In genomic region chr4:99356992-99357391, GRCh38 we compare ENCODE assay signal across 18 cellular contexts. TPM values are rescaled to one million over a fixed set of nuclear protein-coding genes. Genes with fewer than 3 reads are reported as not detected.
DNase-seq lines count a peak whose midpoint lies in the region; ATAC-seq, FAIRE-seq and TF ChIP-seq lines count a peak whose summit lies in the region.
"Had no signal": no experiment of that assay in that cellular context is flagged by ENCODE, and none has a peak within 500 bp of the region (broad histone marks: within the 10 kb centered on the region; RNA-seq: fewer than 3 reads in every experiment).

No MANE protein-coding gene starts in this region.

- no peaks in the 10 kb centered on the region for H3K4me1 ChIP-seq in GM12878 (ENCODE audit: control insufficient read depth, insufficient read depth, low read length)
- H3K4me1 ChIP-seq in GM23248 (ENCODE audit: insufficient read depth) = peaks cover 9% of the 10 kb centered on the region; the same call in 1 of the 2 replicates
- H3K4me1 ChIP-seq: adrenal gland had no signal

- BruUV-seq in GM12878 (replicated peaks; lab: Mats Ljungman, UMichigan) = no TSS peak

- POLR2A ChIA-PET in GM12878 (lab: Charles Lee) = no interaction called here

- ATAC-seq in GM19025 (IDR thresholded peaks at IDR 0.05; ENCODE audit: low read depth, unreplicated experiment) (peak; percentile 76), GM21515 (IDR thresholded peaks at IDR 0.05; ENCODE audit: unreplicated experiment) (peak; percentile 68), HG03066 (IDR thresholded peaks at IDR 0.05; ENCODE audit: low read depth, unreplicated experiment) (peak; percentile 69), GM12878 (peak; percentile 77)
- ATAC-seq: natural killer cell treated with Interleukin-12 subunit alpha and Interleukin-12 subunit beta and Interleukin-15 and Interleukin-18, amount 100 ng/mL, for 72 hours had no signal

- 0% methylated on average over 1 of the region's 1 CpG for WGBS in GM12878 (ENCODE audit: insufficient coverage, insufficient replicate concordance, low lambda C conversion rate, missing lambda C conversion rate)
- 53 to 59% methylated on average over 1 of the region's 1 CpG for WGBS in GM23248 (ENCODE audit: low coverage in 1 of 2, low lambda C conversion rate in 2 of 2, missing lambda C conversion rate in 2 of 2), 2 experiments

- TF ChIP-seq CTCF in GM12878 (IDR thresholded peaks at IDR 0.05 in 2 of 3, conservative IDR thresholded peaks at IDR 0.05 in 1 of 3; ENCODE audit: control insufficient read depth in 2 of 3, extremely low read depth in 1 of 3, insufficient read depth in 1 of 3, low read depth in 3 of 3, low read length in 3 of 3) (no peak), osteocyte (IDR thresholded peaks at IDR 0.05) (no peak)

- H3F3A ChIP-seq in GM23248 (ENCODE audit: insufficient read depth) = no peaks in the 10 kb centered on the region

- no peak overlapping the region for H3K27ac Mint-ChIP-seq in osteocyte (ENCODE audit: unreplicated experiment)
- H3K27ac Mint-ChIP-seq: natural killer cell treated with Interleukin-12 subunit alpha and Interleukin-12 subunit beta and Interleukin-15 and Interleukin-18, amount 100 ng/mL, for 72 hours had no signal

- no peak overlapping the region for H3K4me3 Mint-ChIP-seq in osteocyte (ENCODE audit: unreplicated experiment)

- H3K9me2 ChIP-seq in GM23248 (ENCODE audit: insufficient read depth) = no peaks in the 10 kb centered on the region

- H4K20me1 ChIP-seq in GM12878 (ENCODE audit: control insufficient read depth, insufficient read depth) = no peaks in the 10 kb centered on the region
- H4K20me1 ChIP-seq in GM23248 (ENCODE audit: insufficient read depth) = no peaks in the 10 kb centered on the region
- H4K20me1 ChIP-seq: BLaER1 treated with 17β-estradiol and CSF1 and Interleukin-3, amounts not matched to agents 10 nM and 100 nM had no signal

- in situ Hi-C loops in GM12878 (cut with MboI) (no loop called here), GM23248 (cut with MboI) (no loop called here)

- H3K4me3 ChIP-seq in GM12878 (no peak overlapping the region), GM23248 (no peak overlapping the region)
- H3K4me3 ChIP-seq: adrenal gland; BLaER1 treated with 17β-estradiol and CSF1 and Interleukin-3, amounts not matched to agents 10 nM and 100 nM; testis had no signal

- DNase-seq in GM12878 (ENCODE audit: low read depth, low spot score) (no peak), osteocyte (ENCODE audit: extremely low spot score, unreplicated experiment) (no peak), GM23248 (no peak), NCI-H2171 (lab: John Stamatoyannopoulos, UW) (no peak)
- no peak for DNase-seq in activated CD4-positive, alpha-beta T cell treated with anti-CD3 and anti-CD28 coated beads for 1 hour
- DNase-seq: activated CD4-positive, alpha-beta T cell treated with anti-CD3 and anti-CD28 coated beads, Interleukin-2, amount 50 U/mL, for 1 hour; adrenal gland; foreskin melanocyte; NCI-H446 treated with DMSO at 0.1 percent for 48 hours; T-helper 9 cell; testis had no signal

- no peaks in the 10 kb centered on the region for H3K27me3 ChIP-seq in GM12878 (replicated peaks in 1 of 2; ENCODE audit: control insufficient read depth in 2 of 2, insufficient read depth in 2 of 2, low read length in 1 of 2)
- H3K27me3 ChIP-seq in GM23248 (replicated peaks; ENCODE audit: insufficient read depth) = no peaks in the 10 kb centered on the region
- H3K27me3 ChIP-seq: adrenal gland; BLaER1 treated with 17β-estradiol and CSF1 and Interleukin-3, amounts not matched to agents 10 nM and 100 nM; testis had no signal

- H3K27ac ChIP-seq in GM12878 (ENCODE audit: control insufficient read depth, insufficient read depth) (no peak overlapping the region), GM23248 (no peak overlapping the region)
- H3K27ac ChIP-seq: adrenal gland; BLaER1 treated with 17β-estradiol and CSF1 and Interleukin-3, amounts not matched to agents 10 nM and 100 nM; testis had no signal

- H3K4me1 Mint-ChIP-seq in osteocyte (ENCODE audit: unreplicated experiment) = peaks cover 2% of the 10 kb centered on the region

- no peaks in the 10 kb centered on the region for H3K27me3 Mint-ChIP-seq in osteocyte (ENCODE audit: unreplicated experiment)

- H3K79me2 ChIP-seq in GM12878 (ENCODE audit: control insufficient read depth, insufficient read depth, low read length) (no peaks in the 10 kb centered on the region), GM23248 (ENCODE audit: insufficient read depth) (no peaks in the 10 kb centered on the region)

- RAD21 ChIA-PET in GM12878 (lab: Charles Lee; ENCODE audit: unreplicated experiment) = interaction anchor here (1.4 kb wide), 1 partner anchor 47 kb away, joined by 4 read pairs; no protein-coding TSS in a partner anchor

- no peak for FAIRE-seq in GM12878 (lab: Jason Lieb, UNC)

- H3K36me3 Mint-ChIP-seq in osteocyte (ENCODE audit: unreplicated experiment) = no peaks in the 10 kb centered on the region
- H3K36me3 Mint-ChIP-seq: natural killer cell treated with Interleukin-12 subunit alpha and Interleukin-12 subunit beta and Interleukin-15 and Interleukin-18, amount 100 ng/mL, for 72 hours had no signal

- no peak overlapping the region for H3K4me2 ChIP-seq in GM12878 (ENCODE audit: control insufficient read depth, insufficient read depth)
- no peak overlapping the region for H3K4me2 ChIP-seq in GM23248 (ENCODE audit: unreplicated experiment)
- H3K4me2 ChIP-seq: BLaER1 treated with 17β-estradiol and CSF1 and Interleukin-3, amounts not matched to agents 10 nM and 100 nM had no signal

- SMC1A ChIA-PET in GM12878 (lab: Charles Lee; ENCODE audit: uncharacterized antibody, unreplicated experiment) = interaction anchor here (0.8 kb wide), 1 partner anchor 11 kb away, joined by 3 read pairs; no protein-coding TSS in a partner anchor

- H3K36me3 ChIP-seq in GM12878 (ENCODE audit: control insufficient read depth in 2 of 2, insufficient read depth in 2 of 2, low read length in 1 of 2) (no peaks in the 10 kb centered on the region), GM23248 (ENCODE audit: low read depth) (no peaks in the 10 kb centered on the region)
- H3K36me3 ChIP-seq: adrenal gland; BLaER1 treated with 17β-estradiol and CSF1 and Interleukin-3, amounts not matched to agents 10 nM and 100 nM had no signal

- H3K9ac ChIP-seq in GM12878 (ENCODE audit: control insufficient read depth, insufficient read depth, low read length) = no peak overlapping the region
- H3K9ac ChIP-seq in GM23248 = no peak overlapping the region
- H3K9ac ChIP-seq: BLaER1 treated with 17β-estradiol and CSF1 and Interleukin-3, amounts not matched to agents 10 nM and 100 nM had no signal

- H3K9me3 ChIP-seq in GM12878 (replicated peaks; ENCODE audit: control insufficient read depth, insufficient read depth, low read length) (no peaks in the 10 kb centered on the region), GM23248 (ENCODE audit: low read depth) (no peaks in the 10 kb centered on the region)
- H3K9me3 ChIP-seq: adrenal gland, testis had no signal

- no peak for TF ChIP-seq EP300 in GM12878 (IDR thresholded peaks at IDR 0.05; ENCODE audit: borderline replicate concordance in 1 of 2, control insufficient read depth in 1 of 2, low read depth in 2 of 2, low read length in 2 of 2)

- intact Hi-C loops in GM12878 (cut with micrococcal nuclease; ENCODE audit: unreplicated experiment) = no loop called here

- peaks cover 9% of the 10 kb centered on the region for H3K9me3 Mint-ChIP-seq in osteocyte (ENCODE audit: unreplicated experiment)

- no peak for TF ChIP-seq RAD21 in GM12878 (IDR thresholded peaks at IDR 0.05; ENCODE audit: insufficient read depth, low read depth, low read length)

- H2AFZ ChIP-seq in GM12878 (ENCODE audit: control insufficient read depth, low read depth, low read length) (no peak overlapping the region), GM23248 (no peak overlapping the region)

- no peak for TF ChIP-seq POLR2A in GM12878 (IDR thresholded peaks at IDR 0.05; ENCODE audit: low read depth, low read length)

- CTCF ChIA-PET in GM12878 (lab: Yijun Ruan, JAX) = no interaction called here

RNA-seq across cellular contexts. Expression of gene ADH1C, which starts 4.4 kb away (rescaled TPM):
- total RNA-seq in GM12878 (2013; cell fraction: nucleolus; rRNA removed) = not detected in 2 replicates
- total RNA-seq in GM12878 (2014; rRNA removed) = 1.1 TPM in 1 of 2 replicates, not detected in the other
- not detected in 2 replicates for total RNA-seq in GM12878 (2014; rRNA removed; fragmentation: Illumina TruSeq; extraction: Trizol)
- 0.24 and 0.54 TPM in 2 replicates for total RNA-seq in GM12878 (2021)
- not detected for polyA plus RNA-seq in GM12878 (2011; ENCODE audit: low read depth)
- 0.08 and 0.20 TPM in 2 replicates for polyA plus RNA-seq in GM12878 (2011; rRNA removed)
- polyA plus RNA-seq in GM12878 (2011; cell fraction: cytosol; rRNA removed) = 0.10 and 0.13 TPM in 2 replicates
- polyA plus RNA-seq in GM12878 (2011; cell fraction: nucleus; rRNA removed) = 0.24 and 0.35 TPM in 2 replicates
- polyA plus RNA-seq in GM12878 (2012) = not detected in 2 replicates
- 0.06 and 0.33 TPM in 2 replicates for polyA plus RNA-seq in GM12878 (2014; fragmentation: Illumina TruSeq; extraction: Trizol)
- polyA plus RNA-seq in GM12878 (2014; fragmentation: Nextera tagmentation; extraction: Ambion mirVana) = under 1 TPM in 1 of 2 experiments, not detected in 1; 0.04 TPM
- polyA plus RNA-seq in GM12878 (2014; rRNA removed) = 0.10 TPM in 1 of 2 replicates, not detected in the other
- polyA plus RNA-seq in GM12878 (2016; fragmentation: Nextera tagmentation; extraction: Ambion mirVana) = under 1 TPM in 1 of 2 experiments, not detected in 1; 0.23 TPM
- 0.15 TPM in 1 of 2 replicates, not detected in the other for polyA minus RNA-seq in GM12878 (2011; rRNA and poly(A)+ RNA removed)
- polyA minus RNA-seq in GM12878 (2011; cell fraction: cytosol; rRNA and poly(A)+ RNA removed) = not detected in 2 replicates
- not detected in 2 replicates for polyA minus RNA-seq in GM12878 (2011; cell fraction: nucleus; rRNA and poly(A)+ RNA removed)
- total RNA-seq in osteocyte = not detected in 2 replicates
- not detected in 2 replicates for total RNA-seq in GM23248 (2014; rRNA removed; shearing (Covaris generic))
- not detected in 2 replicates for polyA plus RNA-seq in GM23248 (2016; fragmentation: Nextera tagmentation; extraction: Ambion mirVana)
- total RNA-seq: chondrocyte; lung microvascular endothelial cell; natural killer cell treated with Interleukin-12 subunit alpha and Interleukin-12 subunit beta and Interleukin-15 and Interleukin-18, amount 100 ng/mL, for 72 hours had no signal

RNA-seq across cellular contexts. Expression of gene ADH1B, which starts 35.8 kb away (rescaled TPM):
- not detected in 2 replicates for total RNA-seq in GM12878 (2013; cell fraction: nucleolus; rRNA removed)
- not detected in 2 replicates for total RNA-seq in GM12878 (2014; rRNA removed)
- total RNA-seq in GM12878 (2014; rRNA removed; fragmentation: Illumina TruSeq; extraction: Trizol) = not detected in 2 replicates
- total RNA-seq in GM12878 (2021) = 1.3 TPM in 2 replicates
- polyA plus RNA-seq in GM12878 (2011; ENCODE audit: low read depth) = not detected
- polyA plus RNA-seq in GM12878 (2011; rRNA removed) = not detected in 2 replicates
- not detected in 2 replicates for polyA plus RNA-seq in GM12878 (2011; cell fraction: cytosol; rRNA removed)
- not detected in 2 replicates for polyA plus RNA-seq in GM12878 (2011; cell fraction: nucleus; rRNA removed)
- polyA plus RNA-seq in GM12878 (2012) = not detected in 2 replicates
- not detected in 2 replicates for polyA plus RNA-seq in GM12878 (2014; fragmentation: Illumina TruSeq; extraction: Trizol)
- polyA plus RNA-seq in GM12878 (2014; fragmentation: Nextera tagmentation; extraction: Ambion mirVana) = not detected
- polyA plus RNA-seq in GM12878 (2014; rRNA removed) = not detected in 2 replicates
- not detected for polyA plus RNA-seq in GM12878 (2016; fragmentation: Nextera tagmentation; extraction: Ambion mirVana)
- not detected in 2 replicates for polyA minus RNA-seq in GM12878 (2011; rRNA and poly(A)+ RNA removed)
- not detected in 2 replicates for polyA minus RNA-seq in GM12878 (2011; cell fraction: cytosol; rRNA and poly(A)+ RNA removed)
- not detected in 2 replicates for polyA minus RNA-seq in GM12878 (2011; cell fraction: nucleus; rRNA and poly(A)+ RNA removed)
- 5.7 and 8.8 TPM in 2 replicates for total RNA-seq in osteocyte
- not detected in 2 replicates for total RNA-seq in GM23248 (2014; rRNA removed; shearing (Covaris generic))
- polyA plus RNA-seq in GM23248 (2016; fragmentation: Nextera tagmentation; extraction: Ambion mirVana) = 0.15 TPM in 1 of 2 replicates, not detected in the other
- total RNA-seq: natural killer cell treated with Interleukin-12 subunit alpha and Interleukin-12 subunit beta and Interleukin-15 and Interleukin-18, amount 100 ng/mL, for 72 hours had no signal
